In genomic region chr12:24027352-24027751, GRCh38 we compare ENCODE assay signal across 15 cellular contexts.
DNase-seq lines count a peak whose midpoint lies in the region; ATAC-seq, FAIRE-seq and TF ChIP-seq lines count a peak whose summit lies in the region.
"Had no signal": no experiment of that assay in that cellular context is flagged by ENCODE, and none has a peak within 500 bp of the region (broad histone marks: within the 10 kb centered on the region; RNA-seq: fewer than 3 reads in every experiment).

No MANE protein-coding gene starts in this region.

- no peak overlapping the region for H3K27ac Mint-ChIP-seq in activated CD4-positive, alpha-beta T cell treated with anti-CD3 and anti-CD28 coated beads, Interleukin-2, amount 10 ng/mL, durations not matched to agents 24 days and 14 days

- H2AFZ ChIP-seq in Loucy (ENCODE audit: low read length) (no peak overlapping the region), K562 (ENCODE audit: low read depth, low read length) (peak overlapping the region; percentile 67; the same call in 1 of the 2 replicates)

- no peak for TF ChIP-seq POLR2A in K562 (conservative IDR thresholded peaks at IDR 0.05)

- no peaks in the 10 kb centered on the region for H3K36me3 Mint-ChIP-seq in activated CD4-positive, alpha-beta T cell treated with anti-CD3 and anti-CD28 coated beads, Interleukin-2, amount 10 ng/mL, durations not matched to agents 24 days and 14 days (ENCODE audit: low read depth)

- in situ Hi-C loops in K562 (cut with MboI) = no loop called here

- no peaks in the 10 kb centered on the region for H3K27me3 ChIP-seq in Loucy (ENCODE audit: insufficient read depth, low read length, poor library complexity, severe bottlenecking)
- no peaks in the 10 kb centered on the region for H3K27me3 ChIP-seq in K562 (ENCODE audit: control insufficient read depth in 2 of 2, insufficient read depth in 2 of 2, low read length in 2 of 2)
- H3K27me3 ChIP-seq: BLaER1 had no signal

- H3K27ac ChIP-seq in K562 (ENCODE audit: extremely low read depth, low read depth, low read length) = no peak overlapping the region
- H3K27ac ChIP-seq: BLaER1 had no signal

- H3K9me2 ChIP-seq in Loucy (replicated peaks; ENCODE audit: low read depth, low read length) = no peaks in the 10 kb centered on the region

- H3K4me3 ChIP-seq in Loucy (ENCODE audit: low read length, poor library complexity, severe bottlenecking) = no peak overlapping the region
- H3K4me3 ChIP-seq in K562 = no peak overlapping the region
- H3K4me3 ChIP-seq: BLaER1 had no signal

- H3K4me1 Mint-ChIP-seq in activated CD4-positive, alpha-beta T cell treated with anti-CD3 and anti-CD28 coated beads, Interleukin-2, amount 10 ng/mL, durations not matched to agents 24 days and 14 days = no peaks in the 10 kb centered on the region

- H3K9ac ChIP-seq in Loucy (ENCODE audit: low read depth, low read length, poor library complexity, severe bottlenecking) (no peak overlapping the region), K562 (ENCODE audit: insufficient read depth in 1 of 2, low read depth in 2 of 2, low read length in 2 of 2) (no peak overlapping the region)
- H3K9ac ChIP-seq: BLaER1 had no signal

- 24% methylated on average over 3 of the region's 3 CpGs for WGBS in K562 (ENCODE audit: insufficient coverage, low coverage, missing lambda C conversion rate)

- H3K4me2 ChIP-seq in Loucy (ENCODE audit: low read depth, low read length, poor library complexity, severe bottlenecking) = no peak overlapping the region
- no peak overlapping the region for H3K4me2 ChIP-seq in K562 (ENCODE audit: insufficient read depth, low read length)
- H3K4me2 ChIP-seq: BLaER1 had no signal

- no peaks in the 10 kb centered on the region for H3K79me2 ChIP-seq in Loucy (ENCODE audit: insufficient read depth, low read length)
- no peaks in the 10 kb centered on the region for H3K79me2 ChIP-seq in K562 (ENCODE audit: control insufficient read depth, insufficient read depth, low read length)

- peaks cover 6% of the 10 kb centered on the region for H3K4me1 ChIP-seq in Loucy (ENCODE audit: insufficient read depth, low read length, poor library complexity, severe bottlenecking)
- no peaks in the 10 kb centered on the region for H3K4me1 ChIP-seq in K562 (replicated peaks in 1 of 2; ENCODE audit: control insufficient read depth in 2 of 2, insufficient read depth in 2 of 2, low read length in 2 of 2)

- POLR2A ChIA-PET in K562 (lab: Yijun Ruan, JAX) = no interaction called here

- no peaks in the 10 kb centered on the region for H3K9me3 Mint-ChIP-seq in activated CD4-positive, alpha-beta T cell treated with anti-CD3 and anti-CD28 coated beads, Interleukin-2, amount 10 ng/mL, durations not matched to agents 24 days and 14 days

- H3F3A ChIP-seq in Loucy (ENCODE audit: low read depth) = no peaks in the 10 kb centered on the region

- ATAC-seq in K562 = peak; percentile 65; the same call in 2 of the 3 replicates

- no peak for TF ChIP-seq RAD21 in K562 (CRISPR knock-in tag; conservative IDR thresholded peaks at IDR 0.05 in 1 of 2, IDR thresholded peaks at IDR 0.05 in 1 of 2)

- no peaks in the 10 kb centered on the region for H3K27me3 Mint-ChIP-seq in activated CD4-positive, alpha-beta T cell treated with anti-CD3 and anti-CD28 coated beads, Interleukin-2, amount 10 ng/mL, durations not matched to agents 24 days and 14 days

- H3K36me3 ChIP-seq in Loucy (ENCODE audit: insufficient read depth, low read length) (no peaks in the 10 kb centered on the region), K562 (ENCODE audit: control insufficient read depth, insufficient read depth, low read length) (no peaks in the 10 kb centered on the region)
- H3K36me3 ChIP-seq: BLaER1 had no signal

- H3K4me3 Mint-ChIP-seq in activated CD4-positive, alpha-beta T cell treated with anti-CD3 and anti-CD28 coated beads, Interleukin-2, amount 10 ng/mL, durations not matched to agents 24 days and 14 days = no peak overlapping the region

- no peaks in the 10 kb centered on the region for H4K20me1 ChIP-seq in Loucy (ENCODE audit: insufficient read depth, low read length, poor library complexity, severe bottlenecking)
- no peaks in the 10 kb centered on the region for H4K20me1 ChIP-seq in K562 (replicated peaks; ENCODE audit: control insufficient read depth, insufficient read depth, low read length)
- H4K20me1 ChIP-seq: BLaER1 had no signal

- FAIRE-seq in K562 (lab: Jason Lieb, UNC) = no peak
- FAIRE-seq: H54 had no signal

- H3K9me3 ChIP-seq in Loucy (ENCODE audit: insufficient read depth, low read depth, low read length) = peaks cover 4% of the 10 kb centered on the region; the same call in 1 of the 2 replicates
- H3K9me3 ChIP-seq in K562 (replicated peaks; ENCODE audit: control insufficient read depth, insufficient read depth, low read depth, low read length) = no peaks in the 10 kb centered on the region
- H3K9me3 ChIP-seq: BLaER1 had no signal

- peak; percentile 29 for TF ChIP-seq CTCF in GM12873 (IDR thresholded peaks at IDR 0.05; ENCODE audit: insufficient read depth, low read depth, low read length, missing control alignments)
- TF ChIP-seq CTCF in Loucy (conservative IDR thresholded peaks at IDR 0.05; ENCODE audit: low read length) = peak; percentile 54
- TF ChIP-seq CTCF in K562 (IDR thresholded peaks at IDR 0.05 in 2 of 3, conservative IDR thresholded peaks at IDR 0.05 in 1 of 3; ENCODE audit: insufficient read depth in 2 of 3, low read depth in 1 of 3, low read length in 3 of 3) = no peak

- BruUV-seq in K562 (replicated peaks; lab: Mats Ljungman, UMichigan) = no TSS peak

- TF ChIP-seq EP300 in K562 (IDR thresholded peaks at IDR 0.05; ENCODE audit: low read length) = no peak

- CTCF ChIA-PET in K562 (lab: Yijun Ruan, JAX; ENCODE audit: low intra/inter-chr PET ratio) = no interaction called here

- DNase-seq in K562 (ENCODE audit: extremely low read depth in 1 of 4, low spot score in 3 of 4) (no peak), iPS-NIHi11 (ENCODE audit: low spot score) (peak; percentile 8), NCI-H510A (lab: John Stamatoyannopoulos, UW) (no peak), NCI-H1092 treated with DMSO at 0.1 percent for 48 hours (lab: John Stamatoyannopoulos, UW) (no peak), NOMO-1 (lab: John Stamatoyannopoulos, UW; ENCODE audit: unreplicated experiment in 2 of 2) (no peak)
- DNase-seq in activated CD4-positive, alpha-beta T cell treated with anti-CD3 and anti-CD28 coated beads, Interleukin-2, amount 10 ng/mL, durations not matched to agents 24 days and 14 days = no peak
- DNase-seq: NCI-H2107; NCI-H226; NCI-H526 treated with DMSO at 0.1 percent for 48 hours; NK-92 treated with Interleukin-12 subunit alpha and Interleukin-12 subunit beta, amount 100 ng/mL, for 24 hours; T-helper 1 cell had no signal

- intact Hi-C loops in K562 (cut with micrococcal nuclease) = loop anchor here (10.0 kb wide), 1 partner anchor 823 kb away; no protein-coding TSS in a partner anchor
- intact Hi-C loops in activated CD4-positive, alpha-beta T cell treated with anti-CD3 and anti-CD28 coated beads, Interleukin-2, amount 10 ng/mL, durations not matched to agents 24 days and 14 days (cut with micrococcal nuclease) = no loop called here

- no peaks in the 10 kb centered on the region for H3K9me1 ChIP-seq in K562 (ENCODE audit: control insufficient read depth, insufficient read depth, low read length)

TF ChIP-seq in K562, 482 proteins besides CTCF, POLR2A, EP300 and RAD21:
- TF ChIP-seq CBX8 (IDR thresholded peaks at IDR 0.05; ENCODE audit: borderline replicate concordance, extremely low read depth, low read depth, low read length, poor library complexity, severe bottlenecking) (no peak), FUS (optimal IDR thresholded peaks at IDR 0.05; ENCODE audit: low read depth, low read length) (no peak), MBD1 (CRISPR knock-in tag; IDR thresholded peaks at IDR 0.05) (no peak)

Comparison
In these comparisons a context has a peak if more than half of its experiments do, and no peak if none do; other contexts are left out.
1. CTCF ChIP-seq: peak in GM12873 (single experiment) and Loucy (single experiment); none in K562 (0 of 3).